ENCODE assay signal across 19 cellular contexts in genomic region chr17:81080056-81080455, GRCh38. TPM values are rescaled to one million over a fixed set of nuclear protein-coding genes. Genes with fewer than 3 reads are reported as not detected.
DNase-seq lines count a peak whose midpoint lies in the region; ATAC-seq and TF ChIP-seq lines count a peak whose summit lies in the region.
"Had no signal": no experiment of that assay in that cellular context is flagged by ENCODE, and none has a peak within 500 bp of the region (broad histone marks: within the 10 kb centered on the region; RNA-seq: fewer than 3 reads in every experiment).

No MANE protein-coding gene starts in this region.

- no peak overlapping the region for H3K9ac ChIP-seq in BLaER1 treated with 17β-estradiol and CSF1 and Interleukin-3, amounts not matched to agents 10 nM and 100 nM
- H3K9ac ChIP-seq in HUES64 (ENCODE audit: low read depth, low read length) (peak overlapping the region; percentile 20; the same call in 1 of the 2 replicates), neural progenitor cell (no peak overlapping the region)
- H3K9ac ChIP-seq: SK-N-SH had no signal

- 80% methylated on average over 19 of the region's 19 CpGs for whole genome bisulfite sequencing in HUES64

- no peaks in the 10 kb centered on the region for H3F3A ChIP-seq in neural progenitor cell (ENCODE audit: low read depth)

- ATAC-seq in left ventricle myocardium superior, result no peak

- H3K4me2 ChIP-seq in BLaER1 treated with 17β-estradiol and CSF1 and Interleukin-3, amounts not matched to agents 10 nM and 100 nM, result peak overlapping the region; percentile 7 to 89 (median 75); a peak in 19 of 22 replicates
- H3K4me2 ChIP-seq in neural progenitor cell, result no peak overlapping the region
- H3K4me2 ChIP-seq: PC-9, SK-N-SH had no signal

- H3K4me3 ChIP-seq in BLaER1 treated with 17β-estradiol and CSF1 and Interleukin-3, amounts not matched to agents 10 nM and 100 nM, result no peak overlapping the region
- H3K4me3 ChIP-seq in HUES64 (ENCODE audit: low read length), result no peak overlapping the region
- no peak overlapping the region for H3K4me3 ChIP-seq in neural progenitor cell
- H3K4me3 ChIP-seq: PC-9 had no signal

- H3K9me3 Mint-ChIP-seq in brain, result peaks cover 0 to 4% (median 0%) of the 10 kb centered on the region in 5 experiments
- H3K9me3 Mint-ChIP-seq in neural progenitor cell, result no peaks in the 10 kb centered on the region
- H3K9me3 Mint-ChIP-seq: CD4-positive, alpha-beta T cell; H9 had no signal

- H3K4me3 Mint-ChIP-seq in brain (no peak overlapping the region), neural progenitor cell (no peak overlapping the region)
- H3K4me3 Mint-ChIP-seq: CD4-positive, alpha-beta T cell; H9 had no signal

- H3K36me3 Mint-ChIP-seq in brain (peaks cover 9% of the 10 kb centered on the region), neural progenitor cell (peaks cover 6% of the 10 kb centered on the region)

- H3K27ac Mint-ChIP-seq in brain (peak overlapping the region in 4 of 5 experiments; percentile 44 to 93 (median 84)), neural progenitor cell (peak overlapping the region; percentile 88)
- H3K27ac Mint-ChIP-seq: CD4-positive, alpha-beta T cell had no signal

- no peak for TF ChIP-seq CTCF in brain (conservative IDR thresholded peaks at IDR 0.05)
- TF ChIP-seq CTCF in neural progenitor cell (IDR thresholded peaks at IDR 0.05), result no peak

- H3K4me1 ChIP-seq in BLaER1 treated with 17β-estradiol and CSF1 and Interleukin-3, amounts not matched to agents 10 nM and 100 nM, result peaks cover 34 to 66% (median 59%) of the 10 kb centered on the region in 10 experiments
- no peaks in the 10 kb centered on the region for H3K4me1 ChIP-seq in HUES64 (ENCODE audit: insufficient read depth, low read length)
- peaks cover 16% of the 10 kb centered on the region for H3K4me1 ChIP-seq in neural progenitor cell

- H2AFZ ChIP-seq in neural progenitor cell (replicated peaks), result no peak overlapping the region
- H2AFZ ChIP-seq: PC-9 had no signal

- no peak overlapping the region for H3K27ac ChIP-seq in BLaER1 treated with 17β-estradiol and CSF1 and Interleukin-3, amounts not matched to agents 10 nM and 100 nM
- H3K27ac ChIP-seq in HUES64 (ENCODE audit: low read depth, low read length), result no peak overlapping the region
- no peak overlapping the region for H3K27ac ChIP-seq in neural progenitor cell
- H3K27ac ChIP-seq: PC-9 had no signal

- H3K4me1 Mint-ChIP-seq in brain (peaks cover 52% of the 10 kb centered on the region), neural progenitor cell (peaks cover 26% of the 10 kb centered on the region)

- no peaks in the 10 kb centered on the region for H3K36me3 ChIP-seq in BLaER1 treated with 17β-estradiol and CSF1 and Interleukin-3, amounts not matched to agents 10 nM and 100 nM
- 0 out of 2 replicates have a peak, but pooled peaks cover 7% of the 10 kb centered on the region for H3K36me3 ChIP-seq in HUES64 (ENCODE audit: insufficient read depth, low read length)
- no peaks in the 10 kb centered on the region for H3K36me3 ChIP-seq in neural progenitor cell

- peaks cover 0 to 90% (median 71%) of the 10 kb centered on the region in 11 experiments; a peak in 20 of 22 replicates for H4K20me1 ChIP-seq in BLaER1 treated with 17β-estradiol and CSF1 and Interleukin-3, amounts not matched to agents 10 nM and 100 nM
- H4K20me1 ChIP-seq in neural progenitor cell (ENCODE audit: low read depth), result peaks cover 20% of the 10 kb centered on the region

- no peaks in the 10 kb centered on the region for H3K27me3 Mint-ChIP-seq in brain
- H3K27me3 Mint-ChIP-seq in neural progenitor cell (ENCODE audit: insufficient read depth, low read depth), result peaks cover 6% of the 10 kb centered on the region
- H3K27me3 Mint-ChIP-seq: CD4-positive, alpha-beta T cell had no signal

- H3K9me3 ChIP-seq in BLaER1 treated with 17β-estradiol and CSF1 and Interleukin-3, amounts not matched to agents 10 nM and 100 nM (replicated peaks in 1 of 11), result no peaks in the 10 kb centered on the region
- H3K9me3 ChIP-seq in HUES64 (ENCODE audit: insufficient read depth, low read depth, low read length) (no peaks in the 10 kb centered on the region), neural progenitor cell (ENCODE audit: low read depth) (no peaks in the 10 kb centered on the region)
- H3K9me3 ChIP-seq: BE2C, SK-N-SH had no signal

- no peaks in the 10 kb centered on the region for H3K79me2 ChIP-seq in neural progenitor cell (ENCODE audit: low read depth)

- DNase-seq in neural progenitor cell (ENCODE audit: low spot score) (no peak), left ventricle myocardium superior (no peak), NCI-H226 (no peak), SKM-1 treated with dmso at 0.1 percent for 144 hours (lab: John Stamatoyannopoulos, UW; ENCODE audit: unreplicated experiment) (no peak)
- DNase-seq: BE2C; CD4-positive, alpha-beta T cell; COR-L47; DMS79; H9; KG1; NCI-H1105; NCI-H187; NCI-H748 treated with DMSO at 0.1 percent for 48 hours; PC-9; SIG-M5; SK-N-SH had no signal

- peaks cover 93 to 100% (median 99%) of the 10 kb centered on the region in 11 experiments for H3K27me3 ChIP-seq in BLaER1 treated with 17β-estradiol and CSF1 and Interleukin-3, amounts not matched to agents 10 nM and 100 nM
- H3K27me3 ChIP-seq in HUES64 (ENCODE audit: insufficient read depth, low read length), result no peaks in the 10 kb centered on the region
- no peaks in the 10 kb centered on the region for H3K27me3 ChIP-seq in neural progenitor cell
- H3K27me3 ChIP-seq: BE2C had no signal

- intact Hi-C loops in left ventricle myocardium superior (cut with micrococcal nuclease), result no loop called here

RNA-seq across cellular contexts. Expression of gene BAIAP2, which starts 45.1 kb away (rescaled TPM):
- 14.3 TPM for polyA plus RNA-seq in HUES64 (2013, experiment 1 of 2)
- 13.9 TPM for polyA plus RNA-seq in HUES64 (2013, experiment 2 of 2)
- 87.8 TPM for polyA plus RNA-seq in brain (ENCODE audit: insufficient read depth, low read depth, low replicate concordance)
- 15.6 and 16.1 TPM in 2 replicates for total RNA-seq in neural progenitor cell (ENCODE audit: low replicate concordance)
- total RNA-seq in left ventricle myocardium superior, result 32.7 TPM
